In genomic region chr2:234275515-234275914, GRCh38 we compare ENCODE assay signal across 14 cellular contexts.
DNase-seq lines count a peak whose midpoint lies in the region; ATAC-seq and TF ChIP-seq lines count a peak whose summit lies in the region.
"Had no signal": no experiment of that assay in that cellular context is flagged by ENCODE, and none has a peak within 500 bp of the region (broad histone marks: within the 10 kb centered on the region; RNA-seq: fewer than 3 reads in every experiment).

No MANE protein-coding gene starts in this region.

- H3K9me3 Mint-ChIP-seq in glutamatergic neuron (ENCODE audit: unreplicated experiment) = peaks cover 2% of the 10 kb centered on the region

- intact Hi-C loops in left ventricle myocardium superior (cut with micrococcal nuclease) (no loop called here), Right ventricle myocardium superior (cut with DNase I) (no loop called here)

- peaks cover 6% of the 10 kb centered on the region for H3K36me3 Mint-ChIP-seq in glutamatergic neuron (ENCODE audit: unreplicated experiment)

- ATAC-seq in left ventricle myocardium superior = peak; percentile 47
- no peak for ATAC-seq in Right ventricle myocardium superior (ENCODE audit: poor library complexity)
- ATAC-seq in GM19467 (IDR thresholded peaks at IDR 0.05; ENCODE audit: unreplicated experiment) = no peak
- no peak for ATAC-seq in HG02840 (IDR thresholded peaks at IDR 0.05; ENCODE audit: low FRiP score, unreplicated experiment)
- ATAC-seq: activated CD4-positive, CD25-positive, alpha-beta regulatory T cell treated with anti-CD3 and anti-CD28 coated beads, Interleukin-2, amount 50 U/mL, for 24 hours; right cardiac atrium had no signal

- no peaks in the 10 kb centered on the region for H3K27me3 Mint-ChIP-seq in glutamatergic neuron (ENCODE audit: unreplicated experiment)

- DNase-seq in left ventricle myocardium superior (no peak), Right ventricle myocardium superior (no peak), NCI-H1694 treated with DMSO at 0.1 percent for 48 hours (lab: John Stamatoyannopoulos, UW) (peak; percentile 38), glutamatergic neuron (no peak)
- peak; percentile 20 for DNase-seq in activated CD8-positive, alpha-beta memory T cell treated with anti-CD3 and anti-CD28 coated beads, Interleukin-2, amount 50 U/mL, for 48 hours
- DNase-seq: Caco-2, GM23248, NCI-H526, right cardiac atrium, T1000 had no signal

- H3K4me1 Mint-ChIP-seq in glutamatergic neuron (ENCODE audit: low read depth, unreplicated experiment) = no peaks in the 10 kb centered on the region

- H3K4me3 Mint-ChIP-seq in glutamatergic neuron (ENCODE audit: unreplicated experiment) = no peak overlapping the region
- H3K4me3 Mint-ChIP-seq: dendritic cell treated with granulocyte-macrophage colony-stimulating factor and Interleukin-4, amounts not matched to agents 40 ng/mL and 50 ng/mL, for 4 days had no signal

- H3K27ac Mint-ChIP-seq in glutamatergic neuron (ENCODE audit: unreplicated experiment) = no peak overlapping the region
- H3K27ac Mint-ChIP-seq: dendritic cell treated with granulocyte-macrophage colony-stimulating factor and Interleukin-4, amounts not matched to agents 40 ng/mL and 50 ng/mL, for 4 days had no signal

- TF ChIP-seq CTCF in glutamatergic neuron (IDR thresholded peaks at IDR 0.05; ENCODE audit: partially characterized antibody, unreplicated experiment) = no peak

Comparison
In these comparisons a context has a peak if more than half of its experiments do, and no peak if none do; other contexts are left out.
1. DNase-seq: peak in NCI-H1694 treated with DMSO at 0.1 percent for 48 hours (single experiment) and activated CD8-positive, alpha-beta memory T cell treated with anti-CD3 and anti-CD28 coated beads, Interleukin-2, amount 50 U/mL, for 48 hours (single experiment); none in left ventricle myocardium superior (single experiment), Right ventricle myocardium superior (single experiment) and glutamatergic neuron (single experiment).